ENCODE assay signal across 1 cellular context in genomic region chr11:70460111-70460510, GRCh38.
TF ChIP-seq lines count a peak whose summit lies in the region.

No MANE protein-coding gene starts in this region.

TF ChIP-seq in A549, 52 proteins besides CTCF, POLR2A, EP300 and RAD21 (continued from another document):
- TF ChIP-seq CBX2 (IDR thresholded peaks at IDR 0.05; ENCODE audit: borderline replicate concordance, low read depth) (no peak), MYC (IDR thresholded peaks at IDR 0.05; ENCODE audit: borderline replicate concordance, low read length) (no peak), TFCP2L1 (CRISPR knock-in tag; IDR thresholded peaks at IDR 0.05) (no peak)
